In genomic region chr1:50420689-50421365, GRCh38 we compare ENCODE assay signal across 13 cellular contexts. TPM values are rescaled to one million over a fixed set of nuclear protein-coding genes. Genes with fewer than 3 reads are reported as not detected.
A peak's percentile ranks its signal among the peaks of the same experiment; 100 is the strongest.
DNase-seq lines count a peak whose midpoint lies in the region; ATAC-seq lines count a peak whose summit lies in the region.
"Had no signal": no experiment of that assay in that cellular context is flagged by ENCODE, and none has a peak within 500 bp of the region (broad histone marks: within the 10 kb centered on the region; RNA-seq: fewer than 3 reads in every experiment).

No MANE protein-coding gene starts in this region.

- peak overlapping the region; percentile 45; the same call in 1 of the 2 replicates for H3K4me3 ChIP-seq in iPS-20b (ENCODE audit: low read length)

- H3K9me3 Mint-ChIP-seq in activated CD8-positive, alpha-beta memory T cell treated with anti-CD3 and anti-CD28 coated beads, Interleukin-2, amount 10 ng/mL, durations not matched to agents 7 days and 5 days (ENCODE audit: low read depth), result no peaks in the 10 kb centered on the region
- no peaks in the 10 kb centered on the region for H3K9me3 Mint-ChIP-seq in stimulated activated naive CD8-positive, alpha-beta T cell treated with anti-CD3 and anti-CD28 coated beads, Interleukin-15, amount 100 ng/mL, for 72 hours
- H3K9me3 Mint-ChIP-seq: activated naive CD4-positive, alpha-beta T cell treated with anti-CD3 and anti-CD28 coated beads, Interleukin-2, amount 50 U/mL, for 24 hours had no signal

- no peak overlapping the region for H3K9ac ChIP-seq in iPS-20b (ENCODE audit: low read depth, low read length)

- CTCF ChIA-PET in activated CD8-positive, alpha-beta memory T cell treated with anti-CD3 and anti-CD28 coated beads, Interleukin-2, amount 10 ng/mL, durations not matched to agents 7 days and 5 days (lab: Charles Lee), result no interaction called here

- H3K27me3 Mint-ChIP-seq in activated CD8-positive, alpha-beta memory T cell treated with anti-CD3 and anti-CD28 coated beads, Interleukin-2, amount 10 ng/mL, durations not matched to agents 7 days and 5 days, result peaks cover 86% of the 10 kb centered on the region
- peaks cover 95% of the 10 kb centered on the region for H3K27me3 Mint-ChIP-seq in stimulated activated naive CD8-positive, alpha-beta T cell treated with anti-CD3 and anti-CD28 coated beads, Interleukin-15, amount 100 ng/mL, for 72 hours

- H3K4me1 Mint-ChIP-seq in activated CD8-positive, alpha-beta memory T cell treated with anti-CD3 and anti-CD28 coated beads, Interleukin-2, amount 10 ng/mL, durations not matched to agents 7 days and 5 days, result peaks cover 46% of the 10 kb centered on the region
- H3K4me1 Mint-ChIP-seq in stimulated activated naive CD8-positive, alpha-beta T cell treated with anti-CD3 and anti-CD28 coated beads, Interleukin-15, amount 100 ng/mL, for 72 hours, result peaks cover 87% of the 10 kb centered on the region

- DNase-seq in activated T-cell treated with anti-CD3 and anti-CD28 coated beads for 48 hours (ENCODE audit: low read depth) (peak; percentile 25), activated T-cell treated with anti-CD3 and anti-CD28 coated beads for 4 hours (no peak), kidney glomerular epithelial cell (lab: John Stamatoyannopoulos, UW) (no peak)
- no peak for DNase-seq in activated CD8-positive, alpha-beta memory T cell treated with anti-CD3 and anti-CD28 coated beads, Interleukin-2, amount 10 ng/mL, durations not matched to agents 7 days and 5 days
- DNase-seq in stimulated activated naive CD8-positive, alpha-beta T cell treated with anti-CD3 and anti-CD28 coated beads, Interleukin-15, amount 100 ng/mL, for 72 hours, result peak; percentile 48
- DNase-seq: left colon, NCI-H748 treated with DMSO at 0.1 percent for 48 hours, T1000 had no signal

- H3K4me3 Mint-ChIP-seq in activated CD8-positive, alpha-beta memory T cell treated with anti-CD3 and anti-CD28 coated beads, Interleukin-2, amount 10 ng/mL, durations not matched to agents 7 days and 5 days, result peak overlapping the region; percentile 18
- H3K4me3 Mint-ChIP-seq in stimulated activated naive CD8-positive, alpha-beta T cell treated with anti-CD3 and anti-CD28 coated beads, Interleukin-15, amount 100 ng/mL, for 72 hours, result peak overlapping the region; percentile 49 to 50

- H3K4me1 ChIP-seq in iPS-20b (ENCODE audit: insufficient read depth, low read length), result no peaks in the 10 kb centered on the region; the same call in 1 of the 2 replicates

- H3K27me3 ChIP-seq in iPS-20b (ENCODE audit: insufficient read depth, low read length), result peaks cover 100% of the 10 kb centered on the region

- H3K9me3 ChIP-seq in iPS-20b (ENCODE audit: insufficient read depth, low read depth, low read length), result peaks cover 11% of the 10 kb centered on the region; the same call in 1 of the 2 replicates

- no peak for ATAC-seq in activated CD8-positive, alpha-beta memory T cell treated with anti-CD3 and anti-CD28 coated beads, Interleukin-2, amount 10 ng/mL, durations not matched to agents 7 days and 5 days
- peak; percentile 40 for ATAC-seq in stimulated activated naive CD8-positive, alpha-beta T cell treated with anti-CD3 and anti-CD28 coated beads, Interleukin-15, amount 100 ng/mL, for 72 hours
- ATAC-seq in HG03457 (IDR thresholded peaks at IDR 0.05; ENCODE audit: unreplicated experiment) (no peak), GM18907 (IDR thresholded peaks at IDR 0.05; ENCODE audit: unreplicated experiment) (no peak)
- ATAC-seq: left colon had no signal

- no peak overlapping the region for H3K27ac ChIP-seq in iPS-20b (ENCODE audit: low read length)
- H3K27ac ChIP-seq: epithelial cell of prostate had no signal

- peak overlapping the region; percentile 42 for H3K27ac Mint-ChIP-seq in activated CD8-positive, alpha-beta memory T cell treated with anti-CD3 and anti-CD28 coated beads, Interleukin-2, amount 10 ng/mL, durations not matched to agents 7 days and 5 days
- no peak overlapping the region for H3K27ac Mint-ChIP-seq in stimulated activated naive CD8-positive, alpha-beta T cell treated with anti-CD3 and anti-CD28 coated beads, Interleukin-15, amount 100 ng/mL, for 72 hours

- H3K36me3 Mint-ChIP-seq in activated CD8-positive, alpha-beta memory T cell treated with anti-CD3 and anti-CD28 coated beads, Interleukin-2, amount 10 ng/mL, durations not matched to agents 7 days and 5 days, result peaks cover 8% of the 10 kb centered on the region
- H3K36me3 Mint-ChIP-seq: activated naive CD4-positive, alpha-beta T cell treated with anti-CD3 and anti-CD28 coated beads, Interleukin-2, amount 50 U/mL, for 24 hours had no signal

- no peaks in the 10 kb centered on the region for H3K36me3 ChIP-seq in iPS-20b (ENCODE audit: insufficient read depth, low read depth, low read length)

RNA-seq across cellular contexts. Expression of gene DMRTA2, which starts 2.4 kb away (rescaled TPM):
- under 1 TPM in 1 of 2 experiments, not detected in 1; 0.12 TPM for total RNA-seq in activated CD8-positive, alpha-beta memory T cell treated with anti-CD3 and anti-CD28 coated beads, Interleukin-2, amount 10 ng/mL, durations not matched to agents 7 days and 5 days

Comparison
In these comparisons a context has a peak if more than half of its experiments do, and no peak if none do; other contexts are left out.
1. DNase-seq: peak in activated T-cell treated with anti-CD3 and anti-CD28 coated beads for 48 hours (single experiment) and stimulated activated naive CD8-positive, alpha-beta T cell treated with anti-CD3 and anti-CD28 coated beads, Interleukin-15, amount 100 ng/mL, for 72 hours (2 of 2); none in activated T-cell treated with anti-CD3 and anti-CD28 coated beads for 4 hours (single experiment), activated CD8-positive, alpha-beta memory T cell treated with anti-CD3 and anti-CD28 coated beads, Interleukin-2, amount 10 ng/mL, durations not matched to agents 7 days and 5 days (single experiment) and kidney glomerular epithelial cell (single experiment).